2 cellular contexts compared by ENCODE assay signal in genomic region chr16:49523435-49524159, GRCh38.
TF ChIP-seq lines count a peak whose summit lies in the region.

No MANE protein-coding gene starts in this region.

TF ChIP-seq in HepG2, 621 proteins besides CTCF, POLR2A, EP300 and RAD21:
- TF ChIP-seq ZNF768 (CRISPR knock-in tag; IDR thresholded peaks at IDR 0.05) = peak; percentile 70
- no peak for TF ChIP-seq TARDBP (CRISPR knock-in tag; IDR thresholded peaks at IDR 0.05)

TF ChIP-seq in K562, 482 proteins besides CTCF, POLR2A, EP300 and RAD21:
- TF ChIP-seq EZH2 (IDR thresholded peaks at IDR 0.05; ENCODE audit: borderline replicate concordance, low read depth, low read length) (no peak), ZNF778 (CRISPR knock-in tag; IDR thresholded peaks at IDR 0.05) (no peak), NCOA1 (IDR thresholded peaks at IDR 0.05; ENCODE audit: low read depth) (no peak), FOXJ2 (tag; IDR thresholded peaks at IDR 0.05) (no peak), BACH1 (tag; IDR thresholded peaks at IDR 0.05) (no peak), RNF219 (CRISPR knock-in tag; IDR thresholded peaks at IDR 0.05) (no peak), ZFP36 (IDR thresholded peaks at IDR 0.05; ENCODE audit: low read depth, low read length, partially characterized antibody) (peak; percentile 65), RBM25 (IDR thresholded peaks at IDR 0.05; ENCODE audit: low read depth, low read length, severe bottlenecking) (peak; percentile 62), PHTF2 (CRISPR knock-in tag; IDR thresholded peaks at IDR 0.05) (no peak), HES1 (IDR thresholded peaks at IDR 0.05; ENCODE audit: low read depth) (no peak)
